In genomic region chr17:7923290-7923628, GRCh38 we compare ENCODE assay signal across 8 cellular contexts. TPM values are rescaled to one million over a fixed set of nuclear protein-coding genes. Genes with fewer than 3 reads are reported as not detected.
DNase-seq lines count a peak whose midpoint lies in the region; ATAC-seq and TF ChIP-seq lines count a peak whose summit lies in the region.

No MANE protein-coding gene starts in this region.

- peak overlapping the region; percentile 82 for H2AFZ ChIP-seq in mammary epithelial cell (ENCODE audit: low read depth, low read length)

- H3K9me3 ChIP-seq in mammary epithelial cell (replicated peaks; ENCODE audit: insufficient read depth, low read length) (no peaks in the 10 kb centered on the region), lower lobe of right lung (no peaks in the 10 kb centered on the region), thoracic aorta (no peaks in the 10 kb centered on the region)

- H3K79me2 ChIP-seq in mammary epithelial cell (ENCODE audit: insufficient read depth, low read length), result no peaks in the 10 kb centered on the region

- peaks cover 2% of the 10 kb centered on the region for H3K36me3 Mint-ChIP-seq in activated CD8-positive, alpha-beta memory T cell treated with anti-CD3 and anti-CD28 coated beads, Interleukin-2, amount 10 ng/mL, durations not matched to agents 7 days and 5 days

- H3K9ac ChIP-seq in mammary epithelial cell (ENCODE audit: insufficient read depth, low read length), result no peak overlapping the region

- CTCF ChIA-PET in activated CD8-positive, alpha-beta memory T cell treated with anti-CD3 and anti-CD28 coated beads, Interleukin-2, amount 10 ng/mL, durations not matched to agents 7 days and 5 days (lab: Charles Lee), result interaction anchor here (0.7 to 15.4 kb wide), 5 partner anchors 8 to 151 kb away, joined by 3 to 312 read pairs (median 4); no protein-coding TSS in a partner anchor
- CTCF ChIA-PET in mammary epithelial cell (lab: Charles Lee; ENCODE audit: low non-redundant PET), result no interaction called here

- H3K4me1 ChIP-seq in mammary epithelial cell (ENCODE audit: insufficient read depth, low read length) (peaks cover 9% of the 10 kb centered on the region), lower lobe of right lung (peaks cover 12% of the 10 kb centered on the region), thoracic aorta (ENCODE audit: control insufficient read depth in 1 of 2, low read depth in 2 of 2) (peaks cover 0 to 16% of the 10 kb centered on the region in 2 donors)

- WGBS in mammary epithelial cell (ENCODE audit: low coverage, missing lambda C conversion rate), result 64% methylated on average over 9 of the region's 13 CpGs

- no peaks in the 10 kb centered on the region for H3K27me3 Mint-ChIP-seq in activated CD8-positive, alpha-beta memory T cell treated with anti-CD3 and anti-CD28 coated beads, Interleukin-2, amount 10 ng/mL, durations not matched to agents 7 days and 5 days

- intact Hi-C loops in mammary epithelial cell (cut with micrococcal nuclease), result no loop called here
- intact Hi-C loops in lower lobe of right lung (cut with DNase I), result no loop called here

- no peak for TF ChIP-seq CTCF in mammary epithelial cell (conservative IDR thresholded peaks at IDR 0.05 in 1 of 2, IDR thresholded peaks at IDR 0.05 in 1 of 2; ENCODE audit: extremely low read depth in 1 of 2, insufficient read depth in 1 of 2, low read depth in 1 of 2, low read length in 2 of 2)
- no peak for TF ChIP-seq CTCF in lower lobe of right lung (IDR thresholded peaks at IDR 0.05)
- no peak for TF ChIP-seq CTCF in thoracic aorta (IDR thresholded peaks at IDR 0.05)

- no peak for DNase-seq in activated CD8-positive, alpha-beta memory T cell treated with anti-CD3 and anti-CD28 coated beads, Interleukin-2, amount 10 ng/mL, durations not matched to agents 7 days and 5 days
- DNase-seq in activated CD8-positive, alpha-beta memory T cell treated with anti-CD3 and anti-CD28 coated beads, Interleukin-2, amount 50 U/mL, for 48 hours, result no peak
- DNase-seq in mammary epithelial cell (no peak), lower lobe of right lung (no peak), thoracic aorta (ENCODE audit: low spot score) (no peak), Ammon's horn (ENCODE audit: low spot score) (no peak), midbrain (lab: John Stamatoyannopoulos, UW) (no peak), NOMO-1 treated with DMSO at 0.1 percent for 48 hours (lab: John Stamatoyannopoulos, UW; ENCODE audit: unreplicated experiment) (no peak)

- ATAC-seq in activated CD8-positive, alpha-beta memory T cell treated with anti-CD3 and anti-CD28 coated beads, Interleukin-2, amount 10 ng/mL, durations not matched to agents 7 days and 5 days, result no peak
- ATAC-seq in lower lobe of right lung (no peak), thoracic aorta (ENCODE audit: insufficient number of reproducible peaks, low FRiP score, low read depth) (no peak)

- H3K4me3 ChIP-seq in mammary epithelial cell (replicated peaks in 1 of 3; ENCODE audit: insufficient read depth in 1 of 3, low read depth in 2 of 3, low read length in 3 of 3) (peak overlapping the region in 2 of 3 experiments; percentile 21 to 35), lower lobe of right lung (peak overlapping the region; percentile 62), thoracic aorta (peak overlapping the region; percentile 68)

- peak overlapping the region; percentile 68 for H3K4me3 Mint-ChIP-seq in activated CD8-positive, alpha-beta memory T cell treated with anti-CD3 and anti-CD28 coated beads, Interleukin-2, amount 10 ng/mL, durations not matched to agents 7 days and 5 days

- H3K4me2 ChIP-seq in mammary epithelial cell (ENCODE audit: insufficient read depth, low read depth, low read length), result peak overlapping the region; percentile 76

- peak overlapping the region; percentile 72 for H3K27ac Mint-ChIP-seq in activated CD8-positive, alpha-beta memory T cell treated with anti-CD3 and anti-CD28 coated beads, Interleukin-2, amount 10 ng/mL, durations not matched to agents 7 days and 5 days

- in situ Hi-C loops in mammary epithelial cell (cut with MboI; ENCODE audit: low sequenced_read_pairs in 2 of 2), result loop anchor here in 1 of 2 donors (10.0 kb wide), 1 partner anchor 122 kb away; no protein-coding TSS in a partner anchor

- no TSS peak for BruUV-seq in mammary epithelial cell (replicated peaks; lab: Mats Ljungman, UMichigan)

- H3K4me1 Mint-ChIP-seq in activated CD8-positive, alpha-beta memory T cell treated with anti-CD3 and anti-CD28 coated beads, Interleukin-2, amount 10 ng/mL, durations not matched to agents 7 days and 5 days, result peaks cover 15% of the 10 kb centered on the region

- H3K27ac ChIP-seq in mammary epithelial cell (ENCODE audit: insufficient read depth, low read depth, low read length) (no peak overlapping the region), lower lobe of right lung (peak overlapping the region; percentile 82), thoracic aorta (no peak overlapping the region)

- dilution Hi-C loops in mammary epithelial cell (cut with HindIII; ENCODE audit: low sequenced_read_pairs), result no loop called here

- H3K9me3 Mint-ChIP-seq in activated CD8-positive, alpha-beta memory T cell treated with anti-CD3 and anti-CD28 coated beads, Interleukin-2, amount 10 ng/mL, durations not matched to agents 7 days and 5 days (ENCODE audit: low read depth), result no peaks in the 10 kb centered on the region

- H3K36me3 ChIP-seq in mammary epithelial cell (ENCODE audit: insufficient read depth, low read length), result no peaks in the 10 kb centered on the region
- no peaks in the 10 kb centered on the region for H3K36me3 ChIP-seq in lower lobe of right lung
- no peaks in the 10 kb centered on the region for H3K36me3 ChIP-seq in thoracic aorta

- H3K27me3 ChIP-seq in mammary epithelial cell (ENCODE audit: insufficient read depth, low read length) (no peaks in the 10 kb centered on the region), lower lobe of right lung (ENCODE audit: low read depth) (no peaks in the 10 kb centered on the region), thoracic aorta (replicated peaks; ENCODE audit: insufficient read depth) (no peaks in the 10 kb centered on the region)

- H4K20me1 ChIP-seq in mammary epithelial cell (ENCODE audit: insufficient read depth, low read length), result no peaks in the 10 kb centered on the region

RNA-seq across cellular contexts. Expression of gene KCNAB3, which starts 6.4 kb away (rescaled TPM):
- 1 to 10 TPM; 6.6 to 6.7 TPM for total RNA-seq in activated CD8-positive, alpha-beta memory T cell treated with anti-CD3 and anti-CD28 coated beads, Interleukin-2, amount 10 ng/mL, durations not matched to agents 7 days and 5 days
- total RNA-seq in mammary epithelial cell (1 to 10 TPM in 1 of 2 donors, under 1 TPM in 1; 0.33 to 1.7 TPM), lower lobe of right lung (5.2 TPM), thoracic aorta (not detected)
- 0.52 TPM for polyA plus RNA-seq in mammary epithelial cell
- polyA minus RNA-seq in mammary epithelial cell, result not detected

RNA-seq across cellular contexts. Expression of gene RNF227, which starts 7.2 kb away (rescaled TPM):
- total RNA-seq in activated CD8-positive, alpha-beta memory T cell treated with anti-CD3 and anti-CD28 coated beads, Interleukin-2, amount 10 ng/mL, durations not matched to agents 7 days and 5 days, result 1 to 10 TPM; 2.8 to 3.9 TPM
- total RNA-seq in mammary epithelial cell (1 to 10 TPM; 5.2 to 6.4 TPM), lower lobe of right lung (7.5 TPM), thoracic aorta (1 to 10 TPM; 3.3 to 5.4 TPM)
- 5.3 TPM for polyA plus RNA-seq in mammary epithelial cell
- 4.2 TPM for polyA minus RNA-seq in mammary epithelial cell

RNA-seq across cellular contexts. Expression of gene TRAPPC1, which starts 8.5 kb away (rescaled TPM):
- total RNA-seq in activated CD8-positive, alpha-beta memory T cell treated with anti-CD3 and anti-CD28 coated beads, Interleukin-2, amount 10 ng/mL, durations not matched to agents 7 days and 5 days, result 100 to 1,000 TPM; 216 to 245 TPM
- total RNA-seq in mammary epithelial cell (100 to 1,000 TPM in 1 of 2 donors, 10 to 100 TPM in 1; 43.3 to 174 TPM), lower lobe of right lung (110 TPM), thoracic aorta (10 to 100 TPM; 14.6 to 36.1 TPM)
- polyA plus RNA-seq in mammary epithelial cell, result 339 TPM
- polyA minus RNA-seq in mammary epithelial cell, result 323 TPM

RNA-seq across cellular contexts. Expression of gene CNTROB, which starts 8.7 kb away (rescaled TPM):
- 10 to 100 TPM; 56.8 to 69.2 TPM for total RNA-seq in activated CD8-positive, alpha-beta memory T cell treated with anti-CD3 and anti-CD28 coated beads, Interleukin-2, amount 10 ng/mL, durations not matched to agents 7 days and 5 days
- 10 to 100 TPM; 20.3 to 38.4 TPM for total RNA-seq in mammary epithelial cell
- polyA plus RNA-seq in mammary epithelial cell, result 19.3 TPM
- polyA minus RNA-seq in mammary epithelial cell, result 82.2 TPM
- total RNA-seq in lower lobe of right lung, result 56.2 TPM
- total RNA-seq in thoracic aorta, result 10 to 100 TPM; 11.2 to 42.9 TPM

RNA-seq across cellular contexts. Expression of gene CHD3, which starts 34.7 kb away (rescaled TPM):
- 100 to 1,000 TPM; 139 to 147 TPM for total RNA-seq in activated CD8-positive, alpha-beta memory T cell treated with anti-CD3 and anti-CD28 coated beads, Interleukin-2, amount 10 ng/mL, durations not matched to agents 7 days and 5 days
- 10 to 100 TPM; 28.8 to 87.5 TPM for total RNA-seq in mammary epithelial cell
- polyA plus RNA-seq in mammary epithelial cell, result 22.0 TPM
- polyA minus RNA-seq in mammary epithelial cell, result 76.1 TPM
- total RNA-seq in lower lobe of right lung, result 77.9 TPM
- 100 to 1,000 TPM in 1 of 2 donors, 10 to 100 TPM in 1; 80.6 to 171 TPM for total RNA-seq in thoracic aorta
